10 cellular contexts compared by ENCODE assay signal in genomic region chr18:37567061-37567993, GRCh38. TPM values are rescaled to one million over a fixed set of nuclear protein-coding genes. Genes with fewer than 3 reads are reported as not detected.
DNase-seq lines count a peak whose midpoint lies in the region; ATAC-seq and TF ChIP-seq lines count a peak whose summit lies in the region.
"Had no signal": no experiment of that assay in that cellular context is flagged by ENCODE, and none has a peak within 500 bp of the region (broad histone marks: within the 10 kb centered on the region; RNA-seq: fewer than 3 reads in every experiment).

No MANE protein-coding gene starts in this region.

- CTCF ChIA-PET in RWPE1 (lab: Yijun Ruan, JAX) = no interaction called here

- TF ChIP-seq CTCF in stomach (IDR thresholded peaks at IDR 0.05) = no peak
- TF ChIP-seq CTCF in RWPE1 (conservative IDR thresholded peaks at IDR 0.05; ENCODE audit: low read depth) = no peak

- no peaks in the 10 kb centered on the region for H3K36me3 ChIP-seq in stomach
- H3K36me3 ChIP-seq: neutrophil had no signal

- H3K9me3 ChIP-seq in stomach = no peaks in the 10 kb centered on the region
- H3K9me3 ChIP-seq: neutrophil had no signal

- 4 to 7% (median 5%) methylated on average over 69 to 72 of the region's 72 CpGs for WGBS in stomach, 5 donors

- peak overlapping the region; percentile 51 to 71 (median 60) for H3K4me3 ChIP-seq in stomach

- intact Hi-C loops in stomach (cut with DNase I; ENCODE audit: low total_unique reads) = no loop called here

- peak overlapping the region in 1 of 5 donors; percentile 13 for H3K27ac ChIP-seq in stomach
- no peak overlapping the region for H3K27ac ChIP-seq in RWPE1
- H3K27ac ChIP-seq: neutrophil had no signal

- no peak for TF ChIP-seq POLR2A in stomach (IDR thresholded peaks at IDR 0.05)

- TF ChIP-seq EP300 in stomach (IDR thresholded peaks at IDR 0.05) = no peak

- peak; percentile 35 to 83 (median 82) for DNase-seq in NCI-H1417 (lab: John Stamatoyannopoulos, UW)
- DNase-seq in NCI-H1417 treated with DMSO at 0.1 percent for 48 hours (lab: John Stamatoyannopoulos, UW) = no peak
- no peak for DNase-seq in immature natural killer cell
- DNase-seq in stomach = no peak
- no peak for DNase-seq in RWPE1 (ENCODE audit: low spot score)
- DNase-seq in stimulated activated CD4-positive, alpha-beta T cell treated with anti-CD3 and anti-CD28 coated beads, Interleukin-2, amount 100 ng/mL, for 24 hours = no peak
- DNase-seq: NCI-H1694 had no signal

- H3K27me3 Mint-ChIP-seq in activated T-helper 17 cell treated with anti-CD3 and anti-CD28 coated beads, Interleukin-2, amount 50 U/mL, for 72 hours = peaks cover 63% of the 10 kb centered on the region
- peaks cover 12 to 35% (median 20%) of the 10 kb centered on the region in 3 donors for H3K27me3 Mint-ChIP-seq in immature natural killer cell (ENCODE audit: low read depth in 3 of 3)

- peaks cover 4% of the 10 kb centered on the region for H3K4me1 Mint-ChIP-seq in activated T-helper 17 cell treated with anti-CD3 and anti-CD28 coated beads, Interleukin-2, amount 50 U/mL, for 72 hours
- H3K4me1 Mint-ChIP-seq in immature natural killer cell = peaks cover 11 to 13% of the 10 kb centered on the region in 2 donors

- H3K9me3 Mint-ChIP-seq in activated T-helper 17 cell treated with anti-CD3 and anti-CD28 coated beads, Interleukin-2, amount 50 U/mL, for 72 hours = no peaks in the 10 kb centered on the region
- peaks cover under 1 to 16% (median 4%) of the 10 kb centered on the region in 6 donors for H3K9me3 Mint-ChIP-seq in immature natural killer cell

- H3K27ac Mint-ChIP-seq in activated T-helper 17 cell treated with anti-CD3 and anti-CD28 coated beads, Interleukin-2, amount 50 U/mL, for 72 hours = no peak overlapping the region
- H3K27ac Mint-ChIP-seq in immature natural killer cell = no peak overlapping the region

- H3K4me3 Mint-ChIP-seq in activated T-helper 17 cell treated with anti-CD3 and anti-CD28 coated beads, Interleukin-2, amount 50 U/mL, for 72 hours = peak overlapping the region; percentile 18
- H3K4me3 Mint-ChIP-seq in immature natural killer cell = peak overlapping the region; percentile 15 to 64 (median 50)

- no peaks in the 10 kb centered on the region for H3K36me3 Mint-ChIP-seq in activated T-helper 17 cell treated with anti-CD3 and anti-CD28 coated beads, Interleukin-2, amount 50 U/mL, for 72 hours (ENCODE audit: low read depth)
- H3K36me3 Mint-ChIP-seq in immature natural killer cell = peaks cover 0 to 4% (median 3%) of the 10 kb centered on the region in 3 donors

- peaks cover 17 to 98% (median 62%) of the 10 kb centered on the region in 3 donors for H3K27me3 ChIP-seq in stomach

- peaks cover 23 to 32% (median 28%) of the 10 kb centered on the region in 4 donors for H3K4me1 ChIP-seq in stomach

- ATAC-seq in activated T-helper 17 cell treated with anti-CD3 and anti-CD28 coated beads, Interleukin-2, amount 50 U/mL, for 72 hours (replicated peaks) = no peak
- ATAC-seq in GM21367 (IDR thresholded peaks at IDR 0.05; ENCODE audit: unreplicated experiment) = no peak

- POLR2A ChIA-PET in RWPE1 (lab: Yijun Ruan, JAX; ENCODE audit: low non-redundant PET) = no interaction called here

RNA-seq across cellular contexts. Expression of gene CELF4, which starts 1.7 kb away (rescaled TPM):
- not detected for total RNA-seq in activated T-helper 17 cell treated with anti-CD3 and anti-CD28 coated beads, Interleukin-2, amount 50 U/mL, for 72 hours
- polyA plus RNA-seq in immature natural killer cell = under 1 TPM in 2 of 3 donors, not detected in 1; 0.07 to 0.13 TPM
- total RNA-seq in stomach = 1 to 10 TPM in 3 of 5 donors, not detected in 2; 1.2 to 2.4 (median 1.6) TPM
- 1 to 10 TPM in 2 of 3 donors, under 1 TPM in 1; 0.93 to 2.4 (median 2.0) TPM for polyA plus RNA-seq in stomach

Comparison
In these comparisons a context has a peak if more than half of its experiments do, and no peak if none do; other contexts are left out.
1. DNase-seq: peak in NCI-H1417 (3 of 3); none in NCI-H1417 treated with DMSO at 0.1 percent for 48 hours (single experiment), immature natural killer cell (0 of 3), stomach (single experiment), RWPE1 (single experiment) and stimulated activated CD4-positive, alpha-beta T cell treated with anti-CD3 and anti-CD28 coated beads, Interleukin-2, amount 100 ng/mL, for 24 hours (0 of 2).